Comparison of ENCODE assay signal across 18 cellular contexts in genomic region chr3:131142580-131142979, GRCh38.
DNase-seq lines count a peak whose midpoint lies in the region; ATAC-seq and TF ChIP-seq lines count a peak whose summit lies in the region.
"Had no signal": no experiment of that assay in that cellular context is flagged by ENCODE, and none has a peak within 500 bp of the region (broad histone marks: within the 10 kb centered on the region; RNA-seq: fewer than 3 reads in every experiment).

No MANE protein-coding gene starts in this region.

- TF ChIP-seq CTCF in dorsolateral prefrontal cortex (IDR thresholded peaks at IDR 0.05 in 54 of 56, conservative IDR thresholded peaks at IDR 0.05 in 2 of 56; ENCODE audit: low read depth in 1 of 56, partially characterized antibody in 56 of 56) (peak in 42 of 56 donors; percentile 18 to 70 (median 39)), thyroid gland (IDR thresholded peaks at IDR 0.05) (no peak)

- ATAC-seq in GM21526 (IDR thresholded peaks at IDR 0.05; ENCODE audit: low FRiP score, unreplicated experiment), result no peak
- ATAC-seq: stimulated activated naive B cell treated with anti-CD40 and anti-IgM and Interleukin-4, amounts not matched to agents 10 μg/mL and 1 μg/mL and 100 μg/mL, for 72 hours had no signal

- 96 to 97% methylated on average over 1 of the region's 1 CpG for WGBS in thyroid gland, 2 donors

- H3K27ac ChIP-seq in dorsolateral prefrontal cortex (no peak overlapping the region), thyroid gland (no peak overlapping the region)
- H3K27ac ChIP-seq: esophagus squamous epithelium, sigmoid colon, uterus had no signal

- TF ChIP-seq POLR2A in thyroid gland (IDR thresholded peaks at IDR 0.05), result no peak

- H3K36me3 ChIP-seq in thyroid gland, result no peaks in the 10 kb centered on the region
- H3K36me3 ChIP-seq: esophagus squamous epithelium, HAP-1, uterus had no signal

- H3K9me3 ChIP-seq in thyroid gland, result no peaks in the 10 kb centered on the region
- H3K9me3 ChIP-seq: esophagus squamous epithelium, HAP-1, sigmoid colon, uterus had no signal

- H3K4me1 ChIP-seq in thyroid gland, result no peaks in the 10 kb centered on the region
- H3K4me1 ChIP-seq: esophagus squamous epithelium, HAP-1, sigmoid colon, uterus had no signal

- H3K4me3 ChIP-seq in dorsolateral prefrontal cortex, result no peak overlapping the region
- H3K4me3 ChIP-seq in thyroid gland (replicated peaks in 1 of 3), result no peak overlapping the region
- H3K4me3 ChIP-seq: esophagus squamous epithelium, HAP-1, lung, sigmoid colon, uterus had no signal

- DNase-seq in NCI-H345 (lab: John Stamatoyannopoulos, UW), result peak; percentile 1
- DNase-seq in NCI-H345 treated with DMSO at 0.1 percent for 48 hours (lab: John Stamatoyannopoulos, UW; ENCODE audit: unreplicated experiment), result no peak
- peak; percentile 20 for DNase-seq in NCI-H1048 (lab: John Stamatoyannopoulos, UW)
- DNase-seq in dorsolateral prefrontal cortex, result no peak
- DNase-seq in pons (ENCODE audit: low spot score), result peak; percentile 46
- no peak for DNase-seq in thyroid gland
- no peak for DNase-seq in stimulated activated CD4-positive, alpha-beta T cell treated with anti-CD3 and anti-CD28 coated beads, Interleukin-4, amount 100 ng/mL, for 1 hour
- DNase-seq: activated CD4-positive, alpha-beta memory T cell treated with anti-CD3 and anti-CD28 coated beads for 36 hours; esophagus squamous epithelium; NCI-H1694 treated with DMSO at 0.1 percent for 48 hours; NCI-H82; SIG-M5; sigmoid colon; stimulated activated naive B cell treated with anti-CD40 and anti-IgM and Interleukin-4, amounts not matched to agents 10 μg/mL and 1 μg/mL and 100 μg/mL, for 72 hours; uterus had no signal

- intact Hi-C loops in dorsolateral prefrontal cortex (cut with DNase I), result loop anchor here in 1 of 2 donors (2.0 to 10.0 kb wide), 2 partner anchors 58 to 90 kb away; no protein-coding TSS in a partner anchor
- intact Hi-C loops in thyroid gland (cut with DNase I), result no loop called here

- H3K27me3 ChIP-seq in dorsolateral prefrontal cortex (no peaks in the 10 kb centered on the region), thyroid gland (no peaks in the 10 kb centered on the region)
- H3K27me3 ChIP-seq: esophagus squamous epithelium, sigmoid colon, uterus had no signal

Comparison
In these comparisons a context has a peak if more than half of its experiments do, and no peak if none do; other contexts are left out.
1. DNase-seq: peak in NCI-H345 (single experiment), NCI-H1048 (single experiment) and pons (single experiment); none in NCI-H345 treated with DMSO at 0.1 percent for 48 hours (single experiment), dorsolateral prefrontal cortex (0 of 10), thyroid gland (0 of 2) and stimulated activated CD4-positive, alpha-beta T cell treated with anti-CD3 and anti-CD28 coated beads, Interleukin-4, amount 100 ng/mL, for 1 hour (single experiment).
2. CTCF ChIP-seq: peak in dorsolateral prefrontal cortex (42 of 56); none in thyroid gland (0 of 6).